In the genomic region with DNA sequence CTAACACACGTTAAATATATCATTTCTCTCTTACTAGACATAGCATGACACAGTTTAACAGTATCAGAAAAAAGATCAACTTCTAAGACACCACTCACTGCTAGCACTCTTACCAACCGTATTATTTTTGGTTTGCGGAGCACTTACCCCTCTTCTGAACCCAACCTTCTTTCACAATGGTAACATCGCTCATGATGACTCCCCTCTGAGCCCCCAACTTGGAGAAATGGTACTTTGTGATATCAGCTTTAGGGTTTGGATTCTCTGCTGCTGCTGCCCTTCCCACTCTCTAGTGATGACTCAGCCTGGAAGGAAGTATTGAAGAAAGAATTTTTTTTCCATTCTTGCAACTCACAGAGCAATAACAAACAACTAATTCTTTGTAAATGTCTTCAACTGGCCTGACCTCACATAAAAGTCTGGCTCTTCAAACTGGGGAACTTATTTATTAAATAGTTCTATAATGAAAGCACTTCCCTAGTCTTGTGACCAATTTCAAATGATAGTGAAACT, we compare ENCODE assay signal across 8 cellular contexts. TPM values are rescaled to one million over a fixed set of nuclear protein-coding genes. Genes with fewer than 3 reads are reported as not detected.
DNase-seq lines count a peak whose midpoint lies in the region; ATAC-seq and TF ChIP-seq lines count a peak whose summit lies in the region.

No MANE protein-coding gene starts in this region.

- intact Hi-C loops in mucosa of descending colon (cut with DNase I, micrococcal nuclease): no loop called here

- no peaks in the 10 kb centered on the region for H3K4me1 ChIP-seq in mucosa of descending colon (ENCODE audit: low read depth)

- no peaks in the 10 kb centered on the region for H3K36me3 ChIP-seq in mucosa of descending colon (ENCODE audit: low read depth)

- H3K9me3 ChIP-seq in mucosa of descending colon: no peaks in the 10 kb centered on the region

- ATAC-seq in mucosa of descending colon (peak; percentile 54), HG02759 (IDR thresholded peaks at IDR 0.05; ENCODE audit: unreplicated experiment) (no peak)

- DNase-seq in AG09319 (ENCODE audit: extremely low read depth, low read depth) (peak; percentile 34), NCI-H2227 treated with DMSO at 0.1 percent for 48 hours (lab: John Stamatoyannopoulos, UW) (peak; percentile 71), caudate nucleus (lab: John Stamatoyannopoulos, UW) (peak in 5 of 61 donors; percentile 5 to 26 (median 11)), mucosa of descending colon (no peak), mucosa of gallbladder (ENCODE audit: low spot score) (no peak), NCI-H2196 treated with DMSO at 0.1 percent for 48 hours (lab: John Stamatoyannopoulos, UW; ENCODE audit: unreplicated experiment) (no peak), NCI-H446 (lab: John Stamatoyannopoulos, UW) (no peak)

- no peak for TF ChIP-seq CTCF in AG09319 (IDR thresholded peaks at IDR 0.05; ENCODE audit: low read depth, low read length)
- no peak for TF ChIP-seq CTCF in mucosa of descending colon (IDR thresholded peaks at IDR 0.05)

- H3K4me3 ChIP-seq in mucosa of descending colon: no peak overlapping the region

- H3K27ac ChIP-seq in caudate nucleus (ENCODE audit: low read depth, low read length): peak overlapping the region; percentile 30

RNA-seq across cellular contexts. Expression of gene AKT3, which starts 7.0 kb away (rescaled TPM):
- total RNA-seq in mucosa of descending colon (100 to 1,000 TPM in 1 of 3 donors, 10 to 100 TPM in 1, 1 to 10 TPM in 1; 8.2 to 119 (median 12.6) TPM), mucosa of gallbladder (35.0 TPM)

Comparison
In these comparisons a context has a peak if more than half of its experiments do, and no peak if none do; other contexts are left out.
1. DNase-seq: peak in AG09319 (single experiment) and NCI-H2227 treated with DMSO at 0.1 percent for 48 hours (single experiment); none in mucosa of descending colon (0 of 3), mucosa of gallbladder (single experiment), NCI-H2196 treated with DMSO at 0.1 percent for 48 hours (single experiment) and NCI-H446 (0 of 2).